29 cellular contexts compared by ENCODE assay signal in genomic region chr16:88301431-88301830, GRCh38.
"Had no signal": no experiment of that assay in that cellular context is flagged by ENCODE, and none has a peak within 500 bp of the region (broad histone marks: within the 10 kb centered on the region; RNA-seq: fewer than 3 reads in every experiment).

No MANE protein-coding gene starts in this region.

- H3K4me3 Mint-ChIP-seq: activated CD4-positive, alpha-beta memory T cell treated with anti-CD3 and anti-CD28 coated beads for 36 hours; activated CD4-positive, alpha-beta T cell treated with anti-CD3 and anti-CD28 coated beads, Interleukin-2, amount 10 ng/mL, durations not matched to agents 7 days and 5 days; activated naive CD4-positive, alpha-beta T cell treated with anti-CD3 and anti-CD28 coated beads, Interleukin-2, amount 10 ng/mL, durations not matched to agents 7 days and 5 days; activated naive CD8-positive, alpha-beta T cell treated with anti-CD3 and anti-CD28 coated beads for 36 hours; activated T-cell treated with anti-CD3 and anti-CD28 coated beads, Interleukin-2, amount 50 U/mL, for 72 hours had no signal

- DNase-seq: activated CD4-positive, alpha-beta memory T cell treated with anti-CD3 and anti-CD28 coated beads for 36 hours; activated CD4-positive, alpha-beta T cell treated with anti-CD3 and anti-CD28 coated beads, Interleukin-2, amount 10 ng/mL, durations not matched to agents 7 days and 5 days; activated CD4-positive, CD25-positive, alpha-beta regulatory T cell; activated CD8-positive, alpha-beta memory T cell treated with anti-CD3 and anti-CD28 coated beads for 24 hours; activated gamma-delta T cell treated with Interleukin-2 at 50 U/mL for 16 hours; activated naive CD4-positive, alpha-beta T cell treated with anti-CD3 and anti-CD28 coated beads, Interleukin-2, amount 10 ng/mL, durations not matched to agents 7 days and 5 days; activated naive CD8-positive, alpha-beta T cell treated with anti-CD3 and anti-CD28 coated beads for 36 hours; activated T-cell treated with anti-CD3 and anti-CD28 coated beads for 4 hours; activated T-cell treated with anti-CD3 and anti-CD28 coated beads, Interleukin-2, amount 50 U/mL, for 72 hours; brain microvascular endothelial cell; MG63; MV-4-11; NCI-H1092 treated with DMSO at 0.1 percent for 48 hours; NCI-H1417 treated with DMSO at 0.1 percent for 48 hours; NCI-H1694; NCI-H2029; NCI-H2107; NCI-H2171 treated with DMSO at 0.1 percent for 48 hours; NCI-H345; NCI-H510A; NCI-H526 treated with DMSO at 0.1 percent for 48 hours; NCI-H82; NK-92 treated with Interleukin-12 subunit alpha and Interleukin-12 subunit beta, amount 100 ng/mL, for 24 hours; Peyer's patch; T-helper 1 cell had no signal

- ATAC-seq: activated T-cell treated with anti-CD3 and anti-CD28 coated beads, Interleukin-2, amount 50 U/mL, for 72 hours had no signal

- H3K36me3 ChIP-seq: brain microvascular endothelial cell, cardiac muscle cell, MG63, Peyer's patch had no signal

- H3K27ac Mint-ChIP-seq: activated CD4-positive, alpha-beta memory T cell treated with anti-CD3 and anti-CD28 coated beads for 36 hours; activated CD4-positive, alpha-beta T cell treated with anti-CD3 and anti-CD28 coated beads, Interleukin-2, amount 10 ng/mL, durations not matched to agents 7 days and 5 days; activated naive CD4-positive, alpha-beta T cell treated with anti-CD3 and anti-CD28 coated beads, Interleukin-2, amount 10 ng/mL, durations not matched to agents 7 days and 5 days; activated naive CD8-positive, alpha-beta T cell treated with anti-CD3 and anti-CD28 coated beads for 36 hours; activated T-cell treated with anti-CD3 and anti-CD28 coated beads, Interleukin-2, amount 50 U/mL, for 72 hours; activated T-helper 2 cell treated with anti-CD3 and anti-CD28 coated beads, Interferon-gamma antibody, Interleukin-2, Interleukin-4, amounts not matched to agents 10 μg/mL and 5 μg/mL and 100 μg/mL, durations not matched to agents 14 hours and 24 hours and 36 hours had no signal

- H3K4me1 Mint-ChIP-seq: activated naive CD8-positive, alpha-beta T cell treated with anti-CD3 and anti-CD28 coated beads for 36 hours had no signal

- H3K27ac ChIP-seq: brain microvascular endothelial cell, cardiac muscle cell, Peyer's patch, SK-N-MC, VCaP had no signal

- H3K9me3 ChIP-seq: MG63, Peyer's patch had no signal

- H3K36me3 Mint-ChIP-seq: activated CD4-positive, alpha-beta memory T cell treated with anti-CD3 and anti-CD28 coated beads for 36 hours; activated naive CD4-positive, alpha-beta T cell treated with anti-CD3 and anti-CD28 coated beads, Interleukin-2, amount 10 ng/mL, durations not matched to agents 7 days and 5 days; activated naive CD8-positive, alpha-beta T cell treated with anti-CD3 and anti-CD28 coated beads for 36 hours had no signal

- H3K4me3 ChIP-seq: cardiac muscle cell, MG63, Peyer's patch, SK-N-MC had no signal

- H3K27me3 ChIP-seq: brain microvascular endothelial cell, cardiac muscle cell, MG63, Peyer's patch had no signal

- H3K27me3 Mint-ChIP-seq: activated CD4-positive, alpha-beta T cell treated with anti-CD3 and anti-CD28 coated beads, Interleukin-2, amount 10 ng/mL, durations not matched to agents 7 days and 5 days had no signal
